In genomic region chr17:751269-752001, GRCh38 we compare ENCODE assay signal across 8 cellular contexts. TPM values are rescaled to one million over a fixed set of nuclear protein-coding genes. Genes with fewer than 3 reads are reported as not detected.
A peak's percentile ranks its signal among the peaks of the same experiment; 100 is the strongest.
DNase-seq lines count a peak whose midpoint lies in the region; ATAC-seq and TF ChIP-seq lines count a peak whose summit lies in the region.

No MANE protein-coding gene starts in this region.

- DNase-seq in GM10266 (ENCODE audit: extremely low spot score): peak; percentile 55
- DNase-seq in H4 (ENCODE audit: low spot score): peak; percentile 20
- DNase-seq in LoVo (ENCODE audit: low spot score): peak; percentile 24
- DNase-seq in activated CD4-positive, alpha-beta T cell treated with anti-CD3 and anti-CD28 coated beads, Interleukin-2, amount 50 U/mL, for 1 hour: peak; percentile 47
- DNase-seq in effector memory CD8-positive, alpha-beta T cell: peak; percentile 37 to 49 (median 45)
- peak; percentile 18 for DNase-seq in mucosa of gallbladder (ENCODE audit: low spot score)
- peak; percentile 65 to 68 for DNase-seq in stimulated activated naive CD8-positive, alpha-beta T cell treated with anti-CD3 and anti-CD28 coated beads, Interleukin-15, amount 100 ng/mL, for 72 hours
- DNase-seq in NCI-H1694 (lab: John Stamatoyannopoulos, UW): no peak

- peaks cover 15% of the 10 kb centered on the region for H3K36me3 Mint-ChIP-seq in effector memory CD8-positive, alpha-beta T cell (ENCODE audit: insufficient read depth)

- no peak for TF ChIP-seq CTCF in GM10266 (IDR thresholded peaks at IDR 0.05; ENCODE audit: control insufficient read depth, insufficient read depth, low read depth, missing control alignments)

- ATAC-seq in effector memory CD8-positive, alpha-beta T cell (replicated peaks): peak; percentile 49
- peak; percentile 67 for ATAC-seq in stimulated activated naive CD8-positive, alpha-beta T cell treated with anti-CD3 and anti-CD28 coated beads, Interleukin-15, amount 100 ng/mL, for 72 hours

- peak overlapping the region; percentile 94 to 95 for H3K27ac Mint-ChIP-seq in effector memory CD8-positive, alpha-beta T cell
- H3K27ac Mint-ChIP-seq in stimulated activated naive CD8-positive, alpha-beta T cell treated with anti-CD3 and anti-CD28 coated beads, Interleukin-15, amount 100 ng/mL, for 72 hours: peak overlapping the region; percentile 97 to 99

- no peaks in the 10 kb centered on the region for H3K27me3 Mint-ChIP-seq in effector memory CD8-positive, alpha-beta T cell
- no peaks in the 10 kb centered on the region for H3K27me3 Mint-ChIP-seq in stimulated activated naive CD8-positive, alpha-beta T cell treated with anti-CD3 and anti-CD28 coated beads, Interleukin-15, amount 100 ng/mL, for 72 hours

- H3K4me1 Mint-ChIP-seq in effector memory CD8-positive, alpha-beta T cell (ENCODE audit: low read depth in 2 of 2): peaks cover 40 to 43% of the 10 kb centered on the region in 2 donors
- peaks cover 50% of the 10 kb centered on the region for H3K4me1 Mint-ChIP-seq in stimulated activated naive CD8-positive, alpha-beta T cell treated with anti-CD3 and anti-CD28 coated beads, Interleukin-15, amount 100 ng/mL, for 72 hours

- no peaks in the 10 kb centered on the region for H3K9me3 Mint-ChIP-seq in effector memory CD8-positive, alpha-beta T cell
- peaks cover 7 to 10% of the 10 kb centered on the region in 2 donors for H3K9me3 Mint-ChIP-seq in stimulated activated naive CD8-positive, alpha-beta T cell treated with anti-CD3 and anti-CD28 coated beads, Interleukin-15, amount 100 ng/mL, for 72 hours

- peak overlapping the region; percentile 96 to 97 for H3K4me3 Mint-ChIP-seq in effector memory CD8-positive, alpha-beta T cell
- H3K4me3 Mint-ChIP-seq in stimulated activated naive CD8-positive, alpha-beta T cell treated with anti-CD3 and anti-CD28 coated beads, Interleukin-15, amount 100 ng/mL, for 72 hours: peak overlapping the region; percentile 93 to 99

RNA-seq across cellular contexts. Expression of gene GEMIN4, which starts 0.6 kb away (rescaled TPM):
- 10.8 and 17.5 TPM in 2 replicates for total RNA-seq in H4 (2014; rRNA removed; shearing (Covaris generic))
- 25.1 TPM for total RNA-seq in mucosa of gallbladder

RNA-seq across cellular contexts. Expression of gene TLCD3A, which starts 19.0 kb away (rescaled TPM):
- 42.5 and 51.4 TPM in 2 replicates for total RNA-seq in H4 (2014; rRNA removed; shearing (Covaris generic))
- total RNA-seq in mucosa of gallbladder: 30.2 TPM

RNA-seq across cellular contexts. Expression of gene GLOD4, which starts 30.6 kb away (rescaled TPM):
- 145 and 156 TPM in 2 replicates for total RNA-seq in H4 (2014; rRNA removed; shearing (Covaris generic))
- total RNA-seq in mucosa of gallbladder: 59.4 TPM

RNA-seq across cellular contexts. Expression of gene MRM3, which starts 30.7 kb away (rescaled TPM):
- total RNA-seq in H4 (2014; rRNA removed; shearing (Covaris generic)): 28.1 and 33.4 TPM in 2 replicates
- total RNA-seq in mucosa of gallbladder: 13.4 TPM

RNA-seq across cellular contexts. Expression of gene VPS53, which starts 36.8 kb away (rescaled TPM):
- total RNA-seq in H4 (2014; rRNA removed; shearing (Covaris generic)): 5.7 and 8.9 TPM in 2 replicates
- total RNA-seq in mucosa of gallbladder: 73.1 TPM
